ENCODE assay signal across 8 cellular contexts in the genomic region with DNA sequence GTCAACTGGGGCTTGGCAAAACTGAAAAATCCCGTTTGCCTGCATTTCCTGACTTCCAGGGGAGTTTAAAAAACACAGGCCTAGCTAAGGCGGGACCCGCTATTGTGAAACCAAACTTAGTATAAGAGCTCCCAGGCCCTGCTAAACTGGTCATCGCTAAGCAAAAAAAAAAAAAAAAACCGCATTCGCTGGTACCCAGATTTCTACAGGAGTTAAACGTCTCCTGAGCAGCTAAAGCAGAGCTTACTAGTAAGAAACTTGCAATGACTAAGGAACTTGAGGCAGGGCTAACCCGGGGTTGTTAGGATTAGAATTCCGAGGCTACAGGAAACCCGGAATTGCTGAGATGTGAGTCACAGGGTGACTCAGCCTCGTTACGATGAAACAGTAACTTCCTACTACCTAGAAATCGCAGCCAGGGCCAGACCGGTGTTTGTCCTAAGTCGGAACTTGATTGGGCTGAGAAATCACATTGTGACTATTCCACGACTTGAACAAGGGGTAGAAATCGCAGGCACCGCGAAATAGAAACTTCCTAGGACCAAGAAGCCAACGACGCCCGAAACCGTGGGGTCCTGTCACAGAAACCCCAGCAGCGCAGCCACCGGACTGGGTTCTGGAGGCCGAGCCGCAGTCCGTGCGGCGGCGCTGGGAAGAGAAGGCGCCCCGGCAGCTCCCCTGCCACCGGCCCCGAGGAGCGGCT.
DNase-seq lines count a peak whose midpoint lies in the region; ATAC-seq and TF ChIP-seq lines count a peak whose summit lies in the region.

No MANE protein-coding gene starts in this region.

- H3K36me3 ChIP-seq in KMS-11 (ENCODE audit: insufficient read depth) (no peaks in the 10 kb centered on the region), ascending aorta (no peaks in the 10 kb centered on the region), iPS DF 6.9 (ENCODE audit: control insufficient read depth, insufficient read depth, low read length) (no peaks in the 10 kb centered on the region)

- H3K4me3 Mint-ChIP-seq in T-helper 17 cell = peak overlapping the region; percentile 91

- no peak for TF ChIP-seq CTCF in KMS-11 (conservative IDR thresholded peaks at IDR 0.05; ENCODE audit: low read depth, low read length)
- TF ChIP-seq CTCF in ascending aorta (IDR thresholded peaks at IDR 0.05) = no peak

- peak overlapping the region; percentile 97 for H3K9ac ChIP-seq in KMS-11

- H3K27ac Mint-ChIP-seq in T-helper 17 cell = peak overlapping the region; percentile 99

- H3K4me1 Mint-ChIP-seq in T-helper 17 cell = peaks cover 23% of the 10 kb centered on the region

- H3K27me3 ChIP-seq in KMS-11 (ENCODE audit: insufficient read depth, low read depth) = no peaks in the 10 kb centered on the region
- no peaks in the 10 kb centered on the region for H3K27me3 ChIP-seq in ascending aorta
- H3K27me3 ChIP-seq in iPS DF 6.9 (ENCODE audit: control insufficient read depth, insufficient read depth, low read length) = no peaks in the 10 kb centered on the region

- no peaks in the 10 kb centered on the region for H3K36me3 Mint-ChIP-seq in T-helper 17 cell (ENCODE audit: low read depth)

- peaks cover 16% of the 10 kb centered on the region; the same call in 1 of the 2 replicates for H3K79me2 ChIP-seq in KMS-11 (ENCODE audit: insufficient read depth, low read depth)

- H3K4me1 ChIP-seq in KMS-11 (ENCODE audit: low read depth, poor library complexity, severe bottlenecking) = peaks cover 21% of the 10 kb centered on the region
- H3K4me1 ChIP-seq in ascending aorta = peaks cover 7% of the 10 kb centered on the region in 2 donors
- no peaks in the 10 kb centered on the region for H3K4me1 ChIP-seq in iPS DF 6.9 (ENCODE audit: control insufficient read depth, insufficient read depth, low read length)

- H3K27ac ChIP-seq in KMS-11 = peak overlapping the region; percentile 99
- peak overlapping the region; percentile 96 to 97 for H3K27ac ChIP-seq in ascending aorta
- H3K27ac ChIP-seq in iPS DF 6.9 (ENCODE audit: low read length) = no peak overlapping the region

- no peaks in the 10 kb centered on the region for H3K9me3 ChIP-seq in T-helper 17 cell (ENCODE audit: control insufficient read depth, low read length, poor library complexity, severe bottlenecking)
- H3K9me3 ChIP-seq in ascending aorta = peaks cover 20 to 30% of the 10 kb centered on the region in 2 donors
- no peaks in the 10 kb centered on the region; the same call in 1 of the 2 replicates for H3K9me3 ChIP-seq in iPS DF 6.9 (ENCODE audit: control insufficient read depth, insufficient read depth, low read length)

- WGBS in iPS DF 6.9 (ENCODE audit: insufficient coverage, insufficient read length) = no CpG with 5 or more reads among the region's 36 CpGs

- H3K4me3 ChIP-seq in KMS-11 (IDR thresholded peaks at IDR 0.05; ENCODE audit: insufficient read depth, low read depth, low read length) (no peak overlapping the region), ascending aorta (peak overlapping the region; percentile 61 to 88), iPS DF 6.9 (ENCODE audit: low read length) (no peak overlapping the region)

- peak overlapping the region; percentile 99 for H3K4me2 ChIP-seq in KMS-11

- H3K27me3 Mint-ChIP-seq in T-helper 17 cell = no peaks in the 10 kb centered on the region

- DNase-seq in Daoy (ENCODE audit: low read depth) = peak; percentile 96
- DNase-seq in T-helper 17 cell = peak; percentile 21 to 59 (median 30)
- DNase-seq in ascending aorta (ENCODE audit: low spot score in 2 of 2) = peak; percentile 53 to 95
- DNase-seq in iPS DF 6.9 (ENCODE audit: low read depth, low spot score) = peak; percentile 29
- peak; percentile 40 to 64 for DNase-seq in stimulated activated CD4-positive, alpha-beta T cell treated with anti-CD3 and anti-CD28 coated beads, Interleukin-1b, Interleukin-23, amount 100 ng/mL, for 4 hours (ENCODE audit: low read depth in 2 of 2)
- no peak for DNase-seq in OCI-M2 (lab: John Stamatoyannopoulos, UW; ENCODE audit: unreplicated experiment)

- intact Hi-C loops in ascending aorta (cut with DNase I) = loop anchor here (1.0 to 2.0 kb wide), 5 partner anchors 42 to 170 kb away; a partner anchor contains a TSS

- ATAC-seq in GM21723 (IDR thresholded peaks at IDR 0.05; ENCODE audit: unreplicated experiment) = peak; percentile 42
- peak; percentile 38 for ATAC-seq in T-helper 17 cell

- H4K20me1 ChIP-seq in KMS-11 (ENCODE audit: insufficient read depth) = no peaks in the 10 kb centered on the region

- H2AFZ ChIP-seq in KMS-11 (ENCODE audit: low read depth) = peak overlapping the region; percentile 60

Comparison
In these comparisons a context has a peak if more than half of its experiments do, and no peak if none do; other contexts are left out.
1. H3K4me3 ChIP-seq: peak in ascending aorta (2 of 2); none in KMS-11 (single experiment) and iPS DF 6.9 (single experiment).